In genomic region chr7:41921453-41921912, GRCh38 we compare ENCODE assay signal across 15 cellular contexts.
A peak's percentile ranks its signal among the peaks of the same experiment; 100 is the strongest.
DNase-seq lines count a peak whose midpoint lies in the region; TF ChIP-seq lines count a peak whose summit lies in the region.
"Had no signal": no experiment of that assay in that cellular context is flagged by ENCODE, and none has a peak within 500 bp of the region (broad histone marks: within the 10 kb centered on the region; RNA-seq: fewer than 3 reads in every experiment).

No MANE protein-coding gene starts in this region.

- H3K9me3 ChIP-seq in osteoblast (ENCODE audit: low read depth, low read length), result no peaks in the 10 kb centered on the region
- no peaks in the 10 kb centered on the region for H3K9me3 ChIP-seq in vagina
- H3K9me3 ChIP-seq: right lobe of liver had no signal

- TF ChIP-seq CTCF in AG09319 (IDR thresholded peaks at IDR 0.05; ENCODE audit: low read depth, low read length), result no peak
- no peak for TF ChIP-seq CTCF in fibroblast of the aortic adventitia (IDR thresholded peaks at IDR 0.05; ENCODE audit: insufficient read depth, low read length)
- TF ChIP-seq CTCF in osteoblast (IDR thresholded peaks at IDR 0.05; ENCODE audit: extremely low read depth, low read depth, low read length), result no peak
- TF ChIP-seq CTCF in vagina (IDR thresholded peaks at IDR 0.05), result no peak

- no peak overlapping the region for H3K4me2 ChIP-seq in osteoblast (ENCODE audit: insufficient read depth, low read length)

- H3K27me3 ChIP-seq in osteoblast (ENCODE audit: insufficient read depth, low read length) (no peaks in the 10 kb centered on the region), vagina (no peaks in the 10 kb centered on the region)
- H3K27me3 ChIP-seq: right lobe of liver had no signal

- DNase-seq in AG09319 (ENCODE audit: extremely low read depth, low read depth) (peak; percentile 65), M059J (ENCODE audit: low read depth) (peak; percentile 24), fibroblast of the aortic adventitia (ENCODE audit: low read depth) (peak; percentile 83), osteoblast (ENCODE audit: insufficient read length, low spot score, missing footprints) (no peak), NCI-H2081 (lab: John Stamatoyannopoulos, UW) (no peak), NCI-H2171 treated with DMSO at 0.1 percent for 48 hours (lab: John Stamatoyannopoulos, UW) (no peak), posterior vena cava (ENCODE audit: low spot score) (no peak), vagina (ENCODE audit: extremely low spot score in 2 of 2) (no peak)
- DNase-seq: activated effector memory CD4-positive, alpha-beta T cell treated with Interleukin-2 at 50 U/mL for 16 hours; aorta; NCI-H146; NCI-H510A treated with DMSO at 0.1 percent for 48 hours; OCI-M1; right lobe of liver had no signal

- no peaks in the 10 kb centered on the region for H4K20me1 ChIP-seq in osteoblast (ENCODE audit: insufficient read depth, low read length)

- H3K36me3 ChIP-seq in osteoblast (ENCODE audit: insufficient read depth, low read length) (no peaks in the 10 kb centered on the region), vagina (no peaks in the 10 kb centered on the region)
- H3K36me3 ChIP-seq: right lobe of liver had no signal

- peak overlapping the region; percentile 37 for H2AFZ ChIP-seq in osteoblast (ENCODE audit: low read length)

- H3K27ac ChIP-seq in osteoblast (ENCODE audit: low read depth, low read length), result peak overlapping the region; percentile 1
- no peak overlapping the region for H3K27ac ChIP-seq in vagina
- H3K27ac ChIP-seq: right lobe of liver had no signal

- intact Hi-C loops in posterior vena cava (cut with DNase I) (no loop called here), vagina (cut with DNase I) (no loop called here)

- H3K4me3 ChIP-seq in fibroblast of the aortic adventitia (ENCODE audit: low read depth, low read length) (no peak overlapping the region), osteoblast (ENCODE audit: insufficient read depth, low read length) (no peak overlapping the region), vagina (no peak overlapping the region)
- H3K4me3 ChIP-seq: K562, right lobe of liver had no signal

- peaks cover 4% of the 10 kb centered on the region for H3K79me2 ChIP-seq in osteoblast (ENCODE audit: insufficient read depth, low read length)

- no peak for TF ChIP-seq POLR2A in vagina (IDR thresholded peaks at IDR 0.05)

- H3K4me1 ChIP-seq in osteoblast (ENCODE audit: insufficient read depth, low read length) (peaks cover 27% of the 10 kb centered on the region), vagina (peaks cover 14% of the 10 kb centered on the region)
- H3K4me1 ChIP-seq: right lobe of liver had no signal

Comparison
In these comparisons a context has a peak if more than half of its experiments do, and no peak if none do; other contexts are left out.
1. DNase-seq: peak in AG09319 (single experiment), M059J (single experiment) and fibroblast of the aortic adventitia (single experiment); none in osteoblast (single experiment), NCI-H2081 (0 of 2), NCI-H2171 treated with DMSO at 0.1 percent for 48 hours (single experiment), posterior vena cava (single experiment) and vagina (0 of 2).